1 cellular context compared by ENCODE assay signal in genomic region chr1:60149254-60149653, GRCh38.
TF ChIP-seq lines count a peak whose summit lies in the region.

No MANE protein-coding gene starts in this region.

TF ChIP-seq in WTC11, 78 proteins besides CTCF, POLR2A, EP300 and RAD21 (continued from another document):
- no peak for TF ChIP-seq ZNF425 (CRISPR knock-in tag; conservative IDR thresholded peaks at IDR 0.05)
- no peak for TF ChIP-seq ATF6 (CRISPR knock-in tag; IDR thresholded peaks at IDR 0.05)
- no peak for TF ChIP-seq PRDM15 (CRISPR knock-in tag; IDR thresholded peaks at IDR 0.05)
- no peak for TF ChIP-seq ETV6 (CRISPR knock-in tag; IDR thresholded peaks at IDR 0.05)
